ENCODE assay signal across 6 cellular contexts in the genomic region with DNA sequence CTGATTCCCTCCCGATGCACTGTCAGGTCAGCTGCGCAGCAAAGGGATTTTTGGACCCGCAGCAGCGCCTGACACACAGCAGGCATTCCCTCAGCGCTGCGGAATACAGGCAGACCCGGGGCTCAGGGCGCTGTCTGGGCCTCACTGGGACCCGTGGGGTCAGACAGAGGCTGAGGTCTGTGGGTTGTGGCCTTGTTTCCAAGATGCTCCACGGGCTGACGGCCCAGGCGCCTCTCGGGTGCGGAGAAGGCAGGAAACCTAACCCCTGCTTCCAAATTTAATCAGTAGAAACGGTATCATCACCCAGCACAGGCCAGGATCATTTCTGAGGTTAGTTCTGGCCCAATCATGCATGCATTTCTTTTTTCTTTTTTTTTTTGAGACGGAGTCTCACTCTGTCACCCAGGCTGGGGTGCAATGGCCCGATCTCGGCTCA. TPM values are rescaled to one million over a fixed set of nuclear protein-coding genes. Genes with fewer than 3 reads are reported as not detected.
DNase-seq lines count a peak whose midpoint lies in the region; TF ChIP-seq lines count a peak whose summit lies in the region.

No MANE protein-coding gene starts in this region.

- 80% methylated on average over 18 of the region's 18 CpGs for WGBS in HUES64
- 63% methylated on average over 18 of the region's 18 CpGs for WGBS in prostate gland

- TF ChIP-seq POLR2A in prostate gland (IDR thresholded peaks at IDR 0.05): no peak

- H3K36me3 ChIP-seq in HUES64 (ENCODE audit: insufficient read depth, low read length) (0 out of 2 replicates have a peak, but pooled peaks cover 2% of the 10 kb centered on the region), colonic mucosa (peaks cover under 1% of the 10 kb centered on the region), prostate gland (no peaks in the 10 kb centered on the region)

- H3K4me1 ChIP-seq in HUES64 (ENCODE audit: insufficient read depth, low read length) (peaks cover 3% of the 10 kb centered on the region; the same call in 1 of the 2 replicates), colonic mucosa (peaks cover 30% of the 10 kb centered on the region), prostate gland (replicated peaks) (peaks cover 29% of the 10 kb centered on the region)

- H3K27me3 ChIP-seq in HUES64 (ENCODE audit: insufficient read depth, low read length): no peaks in the 10 kb centered on the region
- H3K27me3 ChIP-seq in colonic mucosa: no peaks in the 10 kb centered on the region
- H3K27me3 ChIP-seq in prostate gland (replicated peaks; ENCODE audit: insufficient read depth): no peaks in the 10 kb centered on the region

- DNase-seq in colonic mucosa: no peak
- no peak for DNase-seq in prostate gland (ENCODE audit: low spot score)
- DNase-seq in NCI-H146 (lab: John Stamatoyannopoulos, UW): no peak
- no peak for DNase-seq in activated gamma-delta T cell (lab: John Stamatoyannopoulos, UW)
- no peak for DNase-seq in GOT3 (lab: John Stamatoyannopoulos, UW)

- H3K9ac ChIP-seq in HUES64 (ENCODE audit: low read depth, low read length) (no peak overlapping the region; the same call in 1 of the 2 replicates), colonic mucosa (ENCODE audit: low read depth in 2 of 2, low read length in 2 of 2) (peak overlapping the region; percentile 80 to 82)

- no peak for TF ChIP-seq CTCF in colonic mucosa (IDR thresholded peaks at IDR 0.05)
- peak in 1 of 4 experiments; percentile 9 for TF ChIP-seq CTCF in prostate gland (IDR thresholded peaks at IDR 0.05)

- intact Hi-C loops in colonic mucosa (cut with DNase I): loop anchor here (1.0 to 10.0 kb wide), 2 partner anchors 70 to 79 kb away; partner anchors contain the start of gene HCN2
- intact Hi-C loops in prostate gland (cut with DNase I): loop anchor here (2.0 to 10.0 kb wide), 2 partner anchors 71 to 321 kb away; partner anchors contain the start of gene WDR18

- H3K27ac ChIP-seq in HUES64 (ENCODE audit: low read depth, low read length): 0 out of 2 replicates have a peak overlapping the region, but pooled peaks have one; percentile 10
- peak overlapping the region; percentile 83 for H3K27ac ChIP-seq in colonic mucosa
- peak overlapping the region; percentile 90 to 96 for H3K27ac ChIP-seq in prostate gland

- H3K4me3 ChIP-seq in HUES64 (ENCODE audit: low read length) (peak overlapping the region; percentile 60), colonic mucosa (peak overlapping the region; percentile 100), prostate gland (peak overlapping the region; percentile 96 to 97)

- H3K9me3 ChIP-seq in HUES64 (ENCODE audit: insufficient read depth, low read depth, low read length): 0 out of 2 replicates have a peak, but pooled peaks cover 3% of the 10 kb centered on the region
- H3K9me3 ChIP-seq in colonic mucosa: no peaks in the 10 kb centered on the region
- no peaks in the 10 kb centered on the region for H3K9me3 ChIP-seq in prostate gland

RNA-seq across cellular contexts. Expression of gene RNF126, which starts 0.7 kb away (rescaled TPM):
- polyA plus RNA-seq in HUES64 (2013, experiment 1 of 2): 56.4 TPM
- 56.4 TPM for polyA plus RNA-seq in HUES64 (2013, experiment 2 of 2)
- total RNA-seq in colonic mucosa: 10 to 100 TPM; 54.6 to 74.7 TPM
- total RNA-seq in prostate gland: 100 to 1,000 TPM in 1 of 2 donors, 10 to 100 TPM in 1; 70.7 to 109 TPM

RNA-seq across cellular contexts. Expression of gene FSTL3, which starts 12.5 kb away (rescaled TPM):
- polyA plus RNA-seq in HUES64 (2013, experiment 1 of 2): 5.0 TPM
- 5.1 TPM for polyA plus RNA-seq in HUES64 (2013, experiment 2 of 2)
- 10 to 100 TPM in 1 of 2 donors, 1 to 10 TPM in 1; 4.5 to 10.1 TPM for total RNA-seq in colonic mucosa
- total RNA-seq in prostate gland: 100 to 1,000 TPM in 1 of 2 donors, 10 to 100 TPM in 1; 69.3 to 241 TPM

RNA-seq across cellular contexts. Expression of gene FGF22, which starts 24.0 kb away (rescaled TPM):
- 0.50 TPM for polyA plus RNA-seq in HUES64 (2013, experiment 1 of 2)
- polyA plus RNA-seq in HUES64 (2013, experiment 2 of 2): 0.25 TPM
- total RNA-seq in colonic mucosa: not detected
- total RNA-seq in prostate gland: 1 to 10 TPM in 1 of 2 donors, not detected in 1; 4.4 TPM

RNA-seq across cellular contexts. Expression of gene POLRMT, which starts 30.4 kb away (rescaled TPM):
- 49.8 TPM for polyA plus RNA-seq in HUES64 (2013, experiment 1 of 2)
- polyA plus RNA-seq in HUES64 (2013, experiment 2 of 2): 46.2 TPM
- 10 to 100 TPM; 50.2 to 77.3 TPM for total RNA-seq in colonic mucosa
- 100 to 1,000 TPM in 1 of 2 donors, 10 to 100 TPM in 1; 34.7 to 106 TPM for total RNA-seq in prostate gland

RNA-seq across cellular contexts. Expression of gene PRSS57, which starts 31.6 kb away (rescaled TPM):
- polyA plus RNA-seq in HUES64 (2013, experiment 1 of 2): not detected
- not detected for polyA plus RNA-seq in HUES64 (2013, experiment 2 of 2)
- not detected for total RNA-seq in colonic mucosa
- total RNA-seq in prostate gland: 1 to 10 TPM in 1 of 2 donors, not detected in 1; 1.7 TPM

Comparison
In these comparisons a context has a peak if more than half of its experiments do, and no peak if none do; other contexts are left out.
1. H3K27ac ChIP-seq: peak in every context shown above with its lines; median percentile 93 in prostate gland; 83 in colonic mucosa; 10 in HUES64.
2. RNA of gene FSTL3, which starts 12.5 kb away (total RNA-seq): 69.3 to 241 TPM in prostate gland; 4.5 to 10.1 TPM in colonic mucosa; every median in the first group is over 4 times any median in the second.
3. Peak in every context shown above with its lines, with median percentiles within 50 percentile points of each other: H3K4me3 ChIP-seq.